Comparison of ENCODE assay signal across 9 cellular contexts in genomic region chr2:226701052-226701451, GRCh38.
DNase-seq lines count a peak whose midpoint lies in the region; ATAC-seq and TF ChIP-seq lines count a peak whose summit lies in the region.
"Had no signal": no experiment of that assay in that cellular context is flagged by ENCODE, and none has a peak within 500 bp of the region (broad histone marks: within the 10 kb centered on the region; RNA-seq: fewer than 3 reads in every experiment).

No MANE protein-coding gene starts in this region.

- H3K9me3 ChIP-seq in Caco-2 (no peaks in the 10 kb centered on the region), tibial nerve (no peaks in the 10 kb centered on the region)

- no peak overlapping the region for H3K27ac Mint-ChIP-seq in Caco-2 (ENCODE audit: unreplicated experiment)
- no peak overlapping the region for H3K27ac Mint-ChIP-seq in activated CD4-positive, alpha-beta T cell treated with anti-CD3 and anti-CD28 coated beads, Interleukin-2, amount 10 ng/mL, durations not matched to agents 24 days and 14 days

- ATAC-seq in GM18867 (IDR thresholded peaks at IDR 0.05; ENCODE audit: unreplicated experiment) (peak; percentile 54), HG02973 (IDR thresholded peaks at IDR 0.05; ENCODE audit: unreplicated experiment) (peak; percentile 75), HG03108 (IDR thresholded peaks at IDR 0.05; ENCODE audit: unreplicated experiment) (no peak)

- TF ChIP-seq EP300 in tibial nerve (IDR thresholded peaks at IDR 0.05) = no peak

- H3K4me1 Mint-ChIP-seq in Caco-2 (ENCODE audit: low read depth, unreplicated experiment) = no peaks in the 10 kb centered on the region
- H3K4me1 Mint-ChIP-seq in activated CD4-positive, alpha-beta T cell treated with anti-CD3 and anti-CD28 coated beads, Interleukin-2, amount 10 ng/mL, durations not matched to agents 24 days and 14 days = peaks cover 7% of the 10 kb centered on the region

- DNase-seq in SIG-M5 treated with dmso at 0.1 percent for 504 hours (lab: John Stamatoyannopoulos, UW; ENCODE audit: unreplicated experiment) (peak; percentile 96), myocyte (ENCODE audit: low read depth) (peak; percentile 79), Caco-2 (no peak), tibial nerve (ENCODE audit: low spot score in 2 of 2) (no peak)
- no peak for DNase-seq in activated CD4-positive, alpha-beta T cell treated with anti-CD3 and anti-CD28 coated beads, Interleukin-2, amount 10 ng/mL, durations not matched to agents 24 days and 14 days

- H3K27me3 Mint-ChIP-seq in Caco-2 (ENCODE audit: insufficient read depth, unreplicated experiment) = no peaks in the 10 kb centered on the region
- H3K27me3 Mint-ChIP-seq in activated CD4-positive, alpha-beta T cell treated with anti-CD3 and anti-CD28 coated beads, Interleukin-2, amount 10 ng/mL, durations not matched to agents 24 days and 14 days = peaks cover 13% of the 10 kb centered on the region

- no peak overlapping the region for H3K4me3 Mint-ChIP-seq in Caco-2 (ENCODE audit: unreplicated experiment)
- no peak overlapping the region for H3K4me3 Mint-ChIP-seq in activated CD4-positive, alpha-beta T cell treated with anti-CD3 and anti-CD28 coated beads, Interleukin-2, amount 10 ng/mL, durations not matched to agents 24 days and 14 days

- no peaks in the 10 kb centered on the region for H3K36me3 ChIP-seq in Caco-2 (ENCODE audit: control insufficient read depth, insufficient read depth, low read length)
- no peaks in the 10 kb centered on the region for H3K36me3 ChIP-seq in tibial nerve

- H3K27me3 ChIP-seq in Caco-2 (replicated peaks; ENCODE audit: control insufficient read depth, insufficient read depth, low read length) (no peaks in the 10 kb centered on the region), tibial nerve (no peaks in the 10 kb centered on the region)

- H3K36me3 Mint-ChIP-seq in Caco-2 (ENCODE audit: insufficient read depth, unreplicated experiment) = no peaks in the 10 kb centered on the region
- H3K36me3 Mint-ChIP-seq in activated CD4-positive, alpha-beta T cell treated with anti-CD3 and anti-CD28 coated beads, Interleukin-2, amount 10 ng/mL, durations not matched to agents 24 days and 14 days (ENCODE audit: low read depth) = no peaks in the 10 kb centered on the region

- CTCF ChIA-PET in Caco-2 (lab: Charles Lee) = no interaction called here

- WGBS in tibial nerve, 2 donors = 82 to 88% methylated on average over 1 of the region's 1 CpG

- H3K4me1 ChIP-seq in Caco-2 (no peaks in the 10 kb centered on the region), tibial nerve (no peaks in the 10 kb centered on the region)
- H3K4me1 ChIP-seq: parathyroid adenoma had no signal

- H3K4me3 ChIP-seq in Caco-2 (ENCODE audit: low read depth, low read length) (no peak overlapping the region), tibial nerve (no peak overlapping the region)

- H3K27ac ChIP-seq in tibial nerve = no peak overlapping the region
- H3K27ac ChIP-seq: parathyroid adenoma had no signal

- BruUV-seq in Caco-2 (replicated peaks; lab: Mats Ljungman, UMichigan) = no TSS peak

- no peak for TF ChIP-seq POLR2A in tibial nerve (IDR thresholded peaks at IDR 0.05)

- POLR2A ChIA-PET in Caco-2 (lab: Charles Lee) = no interaction called here

- intact Hi-C loops in Caco-2 (cut with micrococcal nuclease; ENCODE audit: unreplicated experiment) = no loop called here
- intact Hi-C loops in activated CD4-positive, alpha-beta T cell treated with anti-CD3 and anti-CD28 coated beads, Interleukin-2, amount 10 ng/mL, durations not matched to agents 24 days and 14 days (cut with micrococcal nuclease) = loop anchor here (5.0 kb wide), 1 partner anchor 91 kb away; no protein-coding TSS in a partner anchor

- H3K9me3 Mint-ChIP-seq in Caco-2 (ENCODE audit: unreplicated experiment) = no peaks in the 10 kb centered on the region
- no peaks in the 10 kb centered on the region for H3K9me3 Mint-ChIP-seq in activated CD4-positive, alpha-beta T cell treated with anti-CD3 and anti-CD28 coated beads, Interleukin-2, amount 10 ng/mL, durations not matched to agents 24 days and 14 days

- TF ChIP-seq CTCF in Caco-2 (IDR thresholded peaks at IDR 0.05; ENCODE audit: insufficient read depth in 1 of 2, low read depth in 1 of 2, low read length in 1 of 2, severe bottlenecking in 1 of 2, unreplicated experiment in 1 of 2) (no peak), tibial nerve (IDR thresholded peaks at IDR 0.05) (no peak)

Comparison
In these comparisons a context has a peak if more than half of its experiments do, and no peak if none do; other contexts are left out.
1. DNase-seq: peak in SIG-M5 treated with dmso at 0.1 percent for 504 hours (single experiment) and myocyte (single experiment); none in Caco-2 (0 of 2), tibial nerve (0 of 2) and activated CD4-positive, alpha-beta T cell treated with anti-CD3 and anti-CD28 coated beads, Interleukin-2, amount 10 ng/mL, durations not matched to agents 24 days and 14 days (single experiment).